14 cellular contexts compared by ENCODE assay signal in the genomic region with DNA sequence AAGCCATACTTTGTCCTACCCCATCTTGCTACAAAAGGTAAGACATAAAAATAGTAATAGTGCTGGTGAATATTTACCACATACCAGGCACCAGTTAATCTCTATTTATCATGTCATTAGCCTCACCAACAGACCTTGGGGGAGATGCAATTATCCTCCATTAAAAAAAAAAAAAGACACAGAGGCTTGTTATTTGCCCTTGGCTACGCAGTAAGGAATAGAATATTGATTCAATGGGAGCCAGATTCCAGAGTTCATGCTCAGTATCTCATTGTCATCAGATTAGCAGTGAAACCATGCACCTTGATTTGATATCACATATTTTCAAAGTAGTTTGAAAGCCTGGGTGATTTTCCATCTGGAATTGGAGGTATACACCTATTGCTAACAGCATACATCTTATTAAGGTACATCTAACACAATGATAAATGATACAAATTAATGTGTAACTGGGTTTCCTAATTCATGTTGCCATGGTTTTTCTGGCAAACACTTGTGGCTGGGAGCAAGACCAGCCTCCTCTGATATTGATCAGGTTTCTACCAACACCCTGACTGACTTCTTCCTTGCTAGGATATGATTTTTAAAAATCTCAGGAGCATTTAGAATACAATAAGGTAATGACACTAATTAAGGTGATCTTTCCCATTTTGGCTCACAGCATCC.
"Had no signal": no experiment of that assay in that cellular context is flagged by ENCODE, and none has a peak within 500 bp of the region (broad histone marks: within the 10 kb centered on the region; RNA-seq: fewer than 3 reads in every experiment).

No MANE protein-coding gene starts in this region.

- H3K27ac ChIP-seq: cardiac muscle cell, colonic mucosa, heart left ventricle, thyroid gland had no signal

- H3K9me3 Mint-ChIP-seq: activated B cell treated with CpG ODN at 0.5 μM for 24 hours; activated CD4-positive, alpha-beta T cell treated with anti-CD3 and anti-CD28 coated beads, Interleukin-2, amount 10 ng/mL, durations not matched to agents 24 days and 14 days; activated naive CD4-positive, alpha-beta T cell treated with anti-CD3 and anti-CD28 coated beads for 36 hours; memory B cell; nephron had no signal

- H3K9me3 ChIP-seq: colonic mucosa, heart left ventricle, thyroid gland had no signal

- ATAC-seq: heart left ventricle had no signal

- H3K4me1 Mint-ChIP-seq: activated B cell treated with CpG ODN at 0.5 μM for 24 hours; activated CD4-positive, alpha-beta T cell treated with anti-CD3 and anti-CD28 coated beads, Interleukin-2, amount 10 ng/mL, durations not matched to agents 24 days and 14 days; memory B cell had no signal

- H3K27me3 Mint-ChIP-seq: activated B cell treated with CpG ODN at 0.5 μM for 24 hours, memory B cell had no signal

- H3K27me3 ChIP-seq: cardiac muscle cell, colonic mucosa, heart left ventricle, thyroid gland had no signal

- H3K4me3 ChIP-seq: cardiac muscle cell, colonic mucosa, heart left ventricle, thyroid gland had no signal

- H3K4me3 Mint-ChIP-seq: activated B cell treated with CpG ODN at 0.5 μM for 24 hours; activated CD4-positive, alpha-beta T cell treated with anti-CD3 and anti-CD28 coated beads, Interleukin-2, amount 10 ng/mL, durations not matched to agents 24 days and 14 days; activated naive CD4-positive, alpha-beta T cell treated with anti-CD3 and anti-CD28 coated beads for 36 hours; memory B cell; nephron had no signal

- FAIRE-seq: astrocyte, frontal cortex, islet of Langerhans, urothelium cell line had no signal

- DNase-seq: activated B cell treated with CpG ODN at 0.5 μM for 24 hours; activated CD4-positive, alpha-beta T cell treated with anti-CD3 and anti-CD28 coated beads, Interleukin-2, amount 10 ng/mL, durations not matched to agents 24 days and 14 days; activated naive CD4-positive, alpha-beta T cell treated with anti-CD3 and anti-CD28 coated beads for 36 hours; colonic mucosa; heart left ventricle; stimulated activated CD4-positive, alpha-beta T cell treated with anti-CD3 and anti-CD28 coated beads, Interleukin-15, amount 100 ng/mL, for 24 hours; thyroid gland had no signal

- H3K4me1 ChIP-seq: colonic mucosa, thyroid gland had no signal

- H3K36me3 ChIP-seq: cardiac muscle cell, colonic mucosa, thyroid gland had no signal

- H3K27ac Mint-ChIP-seq: activated B cell treated with CpG ODN at 0.5 μM for 24 hours; activated CD4-positive, alpha-beta T cell treated with anti-CD3 and anti-CD28 coated beads, Interleukin-2, amount 10 ng/mL, durations not matched to agents 24 days and 14 days; activated naive CD4-positive, alpha-beta T cell treated with anti-CD3 and anti-CD28 coated beads for 36 hours; memory B cell; nephron had no signal
